1 cellular context compared by ENCODE assay signal in genomic region chr2:12533337-12533736, GRCh38.
TF ChIP-seq lines count a peak whose summit lies in the region.

No MANE protein-coding gene starts in this region.

TF ChIP-seq in K562, 482 proteins besides CTCF, POLR2A, EP300 and RAD21:
- TF ChIP-seq CREB3L1 (IDR thresholded peaks at IDR 0.05; ENCODE audit: borderline replicate concordance, low read depth) (no peak), SMARCC2 (IDR thresholded peaks at IDR 0.05; ENCODE audit: low read depth) (no peak), ZNF551 (CRISPR knock-in tag; IDR thresholded peaks at IDR 0.05) (no peak), POLR2H (tag; IDR thresholded peaks at IDR 0.05; ENCODE audit: low read depth) (no peak), LARP7 (IDR thresholded peaks at IDR 0.05) (no peak), KAT2B (IDR thresholded peaks at IDR 0.05; ENCODE audit: low read depth, low read length) (no peak), HDAC8 (tag; IDR thresholded peaks at IDR 0.05) (no peak), SRSF3 (IDR thresholded peaks at IDR 0.05; ENCODE audit: insufficient read depth, low read length) (no peak), ZNF133 (CRISPR knock-in tag; IDR thresholded peaks at IDR 0.05) (no peak), JUN (IDR thresholded peaks at IDR 0.05; ENCODE audit: borderline replicate concordance, low read depth, low read length) (no peak), JUN (CRISPR knock-in tag; IDR thresholded peaks at IDR 0.05; ENCODE audit: borderline replicate concordance) (no peak)
- TF ChIP-seq, protein P1, sequence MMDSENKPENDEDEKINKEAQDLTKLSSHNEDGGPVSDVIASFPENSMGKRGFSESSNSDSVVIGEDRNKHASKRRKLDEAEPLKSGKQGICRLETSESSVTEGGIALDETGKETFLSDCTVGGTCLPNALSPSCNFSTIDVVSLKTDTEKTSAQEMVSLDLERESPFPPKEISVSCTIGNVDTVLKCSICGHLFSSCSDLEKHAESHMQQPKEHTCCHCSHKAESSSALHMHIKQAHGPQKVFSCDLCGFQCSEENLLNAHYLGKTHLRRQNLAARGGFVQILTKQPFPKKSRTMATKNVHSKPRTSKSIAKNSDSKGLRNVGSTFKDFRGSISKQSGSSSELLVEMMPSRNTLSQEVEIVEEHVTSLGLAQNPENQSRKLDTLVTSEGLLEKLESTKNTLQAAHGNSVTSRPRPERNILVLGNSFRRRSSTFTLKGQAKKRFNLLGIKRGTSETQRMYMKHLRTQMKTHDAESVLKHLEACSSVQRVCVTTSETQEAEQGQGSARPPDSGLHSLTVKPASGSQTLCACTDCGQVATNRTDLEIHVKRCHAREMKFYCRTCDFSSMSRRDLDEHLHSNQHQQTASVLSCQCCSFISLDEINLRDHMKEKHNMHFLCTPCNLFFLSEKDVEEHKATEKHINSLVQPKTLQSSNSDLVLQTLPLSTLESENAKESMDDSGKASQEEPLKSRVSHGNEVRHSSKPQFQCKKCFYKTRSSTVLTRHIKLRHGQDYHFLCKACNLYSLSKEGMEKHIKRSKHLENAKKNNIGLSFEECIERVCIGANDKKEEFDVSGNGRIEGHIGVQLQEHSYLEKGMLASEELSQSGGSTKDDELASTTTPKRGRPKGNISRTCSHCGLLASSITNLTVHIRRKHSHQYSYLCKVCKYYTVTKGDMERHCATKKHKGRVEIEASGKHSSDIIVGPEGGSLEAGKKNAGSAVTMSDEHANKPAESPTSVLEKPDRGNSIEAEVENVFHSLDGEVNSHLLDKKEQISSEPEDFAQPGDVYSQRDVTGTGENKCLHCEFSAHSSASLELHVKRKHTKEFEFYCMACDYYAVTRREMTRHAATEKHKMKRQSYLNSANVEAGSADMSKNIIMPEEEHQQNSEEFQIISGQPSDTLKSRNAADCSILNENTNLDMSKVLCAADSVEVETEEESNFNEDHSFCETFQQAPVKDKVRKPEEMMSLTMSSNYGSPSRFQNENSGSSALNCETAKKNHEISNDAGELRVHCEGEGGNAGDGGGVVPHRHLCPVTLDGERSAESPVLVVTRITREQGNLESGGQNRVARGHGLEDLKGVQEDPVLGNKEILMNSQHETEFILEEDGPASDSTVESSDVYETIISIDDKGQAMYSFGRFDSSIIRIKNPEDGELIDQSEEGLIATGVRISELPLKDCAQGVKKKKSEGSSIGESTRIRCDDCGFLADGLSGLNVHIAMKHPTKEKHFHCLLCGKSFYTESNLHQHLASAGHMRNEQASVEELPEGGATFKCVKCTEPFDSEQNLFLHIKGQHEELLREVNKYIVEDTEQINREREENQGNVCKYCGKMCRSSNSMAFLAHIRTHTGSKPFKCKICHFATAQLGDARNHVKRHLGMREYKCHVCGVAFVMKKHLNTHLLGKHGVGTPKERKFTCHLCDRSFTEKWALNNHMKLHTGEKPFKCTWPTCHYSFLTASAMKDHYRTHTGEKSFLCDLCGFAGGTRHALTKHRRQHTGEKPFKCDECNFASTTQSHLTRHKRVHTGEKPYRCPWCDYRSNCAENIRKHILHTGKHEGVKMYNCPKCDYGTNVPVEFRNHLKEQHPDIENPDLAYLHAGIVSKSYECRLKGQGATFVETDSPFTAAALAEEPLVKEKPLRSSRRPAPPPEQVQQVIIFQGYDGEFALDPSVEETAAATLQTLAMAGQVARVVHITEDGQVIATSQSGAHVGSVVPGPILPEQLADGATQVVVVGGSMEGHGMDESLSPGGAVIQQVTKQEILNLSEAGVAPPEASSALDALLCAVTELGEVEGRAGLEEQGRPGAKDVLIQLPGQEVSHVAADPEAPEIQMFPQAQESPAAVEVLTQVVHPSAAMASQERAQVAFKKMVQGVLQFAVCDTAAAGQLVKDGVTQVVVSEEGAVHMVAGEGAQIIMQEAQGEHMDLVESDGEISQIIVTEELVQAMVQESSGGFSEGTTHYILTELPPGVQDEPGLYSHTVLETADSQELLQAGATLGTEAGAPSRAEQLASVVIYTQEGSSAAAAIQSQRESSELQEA (IDR thresholded peaks at IDR 0.05; ENCODE audit: low read depth): no peak
- TF ChIP-seq, protein P2, sequence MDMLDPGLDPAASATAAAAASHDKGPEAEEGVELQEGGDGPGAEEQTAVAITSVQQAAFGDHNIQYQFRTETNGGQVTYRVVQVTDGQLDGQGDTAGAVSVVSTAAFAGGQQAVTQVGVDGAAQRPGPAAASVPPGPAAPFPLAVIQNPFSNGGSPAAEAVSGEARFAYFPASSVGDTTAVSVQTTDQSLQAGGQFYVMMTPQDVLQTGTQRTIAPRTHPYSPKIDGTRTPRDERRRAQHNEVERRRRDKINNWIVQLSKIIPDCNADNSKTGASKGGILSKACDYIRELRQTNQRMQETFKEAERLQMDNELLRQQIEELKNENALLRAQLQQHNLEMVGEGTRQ (CRISPR knock-in tag; IDR thresholded peaks at IDR 0.05): no peak
TF ChIP-seq in K562: peak in this region for 0.
